In genomic region chr6:4125933-4126864, GRCh38 we compare ENCODE assay signal across 8 cellular contexts. TPM values are rescaled to one million over a fixed set of nuclear protein-coding genes. Genes with fewer than 3 reads are reported as not detected.
DNase-seq lines count a peak whose midpoint lies in the region; ATAC-seq and TF ChIP-seq lines count a peak whose summit lies in the region.

No MANE protein-coding gene starts in this region.

- H3K27me3 ChIP-seq in GM23248 (replicated peaks; ENCODE audit: insufficient read depth) (no peaks in the 10 kb centered on the region), upper lobe of right lung (no peaks in the 10 kb centered on the region)

- H3K27ac ChIP-seq in GM23248 = peak overlapping the region; percentile 73
- no peak overlapping the region for H3K27ac ChIP-seq in upper lobe of right lung

- H3K4me3 ChIP-seq in GM23248 (no peak overlapping the region), fibroblast of villous mesenchyme (ENCODE audit: low read depth, low read length) (no peak overlapping the region), retinal pigment epithelial cell (ENCODE audit: low read length) (no peak overlapping the region), upper lobe of right lung (no peak overlapping the region)

- H4K20me1 ChIP-seq in GM23248 (ENCODE audit: insufficient read depth) = no peaks in the 10 kb centered on the region

- H3K4me2 ChIP-seq in GM23248 (ENCODE audit: unreplicated experiment) = peak overlapping the region; percentile 72

- peaks cover 14% of the 10 kb centered on the region for H3K79me2 ChIP-seq in GM23248 (ENCODE audit: insufficient read depth)

- H3K36me3 ChIP-seq in GM23248 (ENCODE audit: low read depth) (peaks cover 69% of the 10 kb centered on the region), upper lobe of right lung (peaks cover 98% of the 10 kb centered on the region)

- DNase-seq in GM23248 (peak; percentile 94), fibroblast of villous mesenchyme (ENCODE audit: low read depth) (peak; percentile 92), retinal pigment epithelial cell (ENCODE audit: low read depth) (peak; percentile 74), upper lobe of right lung (no peak), left colon (no peak)

- in situ Hi-C loops in GM23248 (cut with MboI) = no loop called here

- peak overlapping the region; percentile 15; the same call in 1 of the 2 replicates for H3K9ac ChIP-seq in GM23248

- intact Hi-C loops in upper lobe of right lung (cut with DNase I) = no loop called here
- intact Hi-C loops in left colon (cut with DNase I, micrococcal nuclease) = no loop called here

- 66 to 67% methylated on average over 8 of the region's 8 CpGs for WGBS in GM23248 (ENCODE audit: low coverage in 1 of 2, low lambda C conversion rate in 2 of 2, missing lambda C conversion rate in 2 of 2), 2 experiments

- ATAC-seq in SK-N-SH treated with all-trans-retinoic acid at 6 μM for 48 hours (peak; percentile 99), GM18498 (IDR thresholded peaks at IDR 0.05; ENCODE audit: unreplicated experiment) (no peak), HG03460 (IDR thresholded peaks at IDR 0.05; ENCODE audit: unreplicated experiment) (no peak), upper lobe of right lung (no peak), left colon (no peak)

- peaks cover 24% of the 10 kb centered on the region for H3F3A ChIP-seq in GM23248 (ENCODE audit: insufficient read depth)

- TF ChIP-seq CTCF in fibroblast of villous mesenchyme (IDR thresholded peaks at IDR 0.05; ENCODE audit: insufficient read depth, low read depth, low read length) = peak; percentile 54
- TF ChIP-seq CTCF in retinal pigment epithelial cell (conservative IDR thresholded peaks at IDR 0.05; ENCODE audit: low read depth, low read length) = peak; percentile 56
- TF ChIP-seq CTCF in upper lobe of right lung (IDR thresholded peaks at IDR 0.05) = no peak

- H2AFZ ChIP-seq in GM23248 = no peak overlapping the region

- H3K4me1 ChIP-seq in GM23248 (ENCODE audit: insufficient read depth) (peaks cover 21% of the 10 kb centered on the region), upper lobe of right lung (no peaks in the 10 kb centered on the region)

- H3K9me2 ChIP-seq in GM23248 (ENCODE audit: insufficient read depth) = no peaks in the 10 kb centered on the region

- H3K9me3 ChIP-seq in GM23248 (ENCODE audit: low read depth) (no peaks in the 10 kb centered on the region), upper lobe of right lung (no peaks in the 10 kb centered on the region)

TF ChIP-seq in SK-N-SH treated with all-trans-retinoic acid at 6 μM for 48 hours, 23 proteins besides CTCF, POLR2A, EP300 and RAD21:
- TF ChIP-seq TSHZ2 (CRISPR knock-in tag; IDR thresholded peaks at IDR 0.05) (no peak), ESRRG (CRISPR knock-in tag; IDR thresholded peaks at IDR 0.05) (no peak), RARB (CRISPR knock-in tag; IDR thresholded peaks at IDR 0.05) (no peak), GLIS3 (CRISPR knock-in tag; IDR thresholded peaks at IDR 0.05) (no peak), ZFP3 (CRISPR knock-in tag; IDR thresholded peaks at IDR 0.05) (no peak), PPARA (CRISPR knock-in tag; IDR thresholded peaks at IDR 0.05; ENCODE audit: borderline replicate concordance) (no peak), ZC3H10 (CRISPR knock-in tag; IDR thresholded peaks at IDR 0.05) (no peak), POU6F1 (CRISPR knock-in tag; IDR thresholded peaks at IDR 0.05; ENCODE audit: borderline replicate concordance, low read depth) (no peak), SNAI2 (CRISPR knock-in tag; IDR thresholded peaks at IDR 0.05) (no peak), TCF4 (CRISPR knock-in tag; IDR thresholded peaks at IDR 0.05; ENCODE audit: borderline replicate concordance) (no peak)
- TF ChIP-seq, protein P1, sequence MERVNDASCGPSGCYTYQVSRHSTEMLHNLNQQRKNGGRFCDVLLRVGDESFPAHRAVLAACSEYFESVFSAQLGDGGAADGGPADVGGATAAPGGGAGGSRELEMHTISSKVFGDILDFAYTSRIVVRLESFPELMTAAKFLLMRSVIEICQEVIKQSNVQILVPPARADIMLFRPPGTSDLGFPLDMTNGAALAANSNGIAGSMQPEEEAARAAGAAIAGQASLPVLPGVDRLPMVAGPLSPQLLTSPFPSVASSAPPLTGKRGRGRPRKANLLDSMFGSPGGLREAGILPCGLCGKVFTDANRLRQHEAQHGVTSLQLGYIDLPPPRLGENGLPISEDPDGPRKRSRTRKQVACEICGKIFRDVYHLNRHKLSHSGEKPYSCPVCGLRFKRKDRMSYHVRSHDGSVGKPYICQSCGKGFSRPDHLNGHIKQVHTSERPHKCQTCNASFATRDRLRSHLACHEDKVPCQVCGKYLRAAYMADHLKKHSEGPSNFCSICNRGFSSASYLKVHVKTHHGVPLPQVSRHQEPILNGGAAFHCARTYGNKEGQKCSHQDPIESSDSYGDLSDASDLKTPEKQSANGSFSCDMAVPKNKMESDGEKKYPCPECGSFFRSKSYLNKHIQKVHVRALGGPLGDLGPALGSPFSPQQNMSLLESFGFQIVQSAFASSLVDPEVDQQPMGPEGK (CRISPR knock-in tag; IDR thresholded peaks at IDR 0.05; ENCODE audit: borderline replicate concordance) = no peak
- TF ChIP-seq, protein P2, sequence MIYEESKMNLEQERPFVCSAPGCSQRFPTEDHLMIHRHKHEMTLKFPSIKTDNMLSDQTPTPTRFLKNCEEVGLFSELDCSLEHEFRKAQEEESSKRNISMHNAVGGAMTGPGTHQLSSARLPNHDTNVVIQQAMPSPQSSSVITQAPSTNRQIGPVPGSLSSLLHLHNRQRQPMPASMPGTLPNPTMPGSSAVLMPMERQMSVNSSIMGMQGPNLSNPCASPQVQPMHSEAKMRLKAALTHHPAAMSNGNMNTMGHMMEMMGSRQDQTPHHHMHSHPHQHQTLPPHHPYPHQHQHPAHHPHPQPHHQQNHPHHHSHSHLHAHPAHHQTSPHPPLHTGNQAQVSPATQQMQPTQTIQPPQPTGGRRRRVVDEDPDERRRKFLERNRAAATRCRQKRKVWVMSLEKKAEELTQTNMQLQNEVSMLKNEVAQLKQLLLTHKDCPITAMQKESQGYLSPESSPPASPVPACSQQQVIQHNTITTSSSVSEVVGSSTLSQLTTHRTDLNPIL (CRISPR knock-in tag; IDR thresholded peaks at IDR 0.05; ENCODE audit: low read depth) = no peak
- TF ChIP-seq, protein P3, sequence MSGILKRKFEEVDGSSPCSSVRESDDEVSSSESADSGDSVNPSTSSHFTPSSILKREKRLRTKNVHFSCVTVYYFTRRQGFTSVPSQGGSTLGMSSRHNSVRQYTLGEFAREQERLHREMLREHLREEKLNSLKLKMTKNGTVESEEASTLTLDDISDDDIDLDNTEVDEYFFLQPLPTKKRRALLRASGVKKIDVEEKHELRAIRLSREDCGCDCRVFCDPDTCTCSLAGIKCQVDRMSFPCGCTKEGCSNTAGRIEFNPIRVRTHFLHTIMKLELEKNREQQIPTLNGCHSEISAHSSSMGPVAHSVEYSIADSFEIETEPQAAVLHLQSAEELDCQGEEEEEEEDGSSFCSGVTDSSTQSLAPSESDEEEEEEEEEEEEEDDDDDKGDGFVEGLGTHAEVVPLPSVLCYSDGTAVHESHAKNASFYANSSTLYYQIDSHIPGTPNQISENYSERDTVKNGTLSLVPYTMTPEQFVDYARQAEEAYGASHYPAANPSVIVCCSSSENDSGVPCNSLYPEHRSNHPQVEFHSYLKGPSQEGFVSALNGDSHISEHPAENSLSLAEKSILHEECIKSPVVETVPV (CRISPR knock-in tag; IDR thresholded peaks at IDR 0.05) = no peak

RNA-seq across cellular contexts. Expression of gene ECI2, which starts 9.2 kb away (rescaled TPM):
- 91.7 and 116 TPM in 2 replicates for total RNA-seq in GM23248 (2014; rRNA removed; shearing (Covaris generic))
- 134 and 138 TPM in 2 replicates for polyA plus RNA-seq in GM23248 (2016; fragmentation: Nextera tagmentation; extraction: Ambion mirVana)
- 84.4 and 85.1 TPM in 2 replicates for total RNA-seq in fibroblast of villous mesenchyme
- total RNA-seq in upper lobe of right lung = 33.9 TPM
- total RNA-seq in left colon = 10 to 100 TPM; 89.8 to 96.3 TPM

RNA-seq across cellular contexts. Expression of gene FAM217A, which starts 47.3 kb away (rescaled TPM):
- total RNA-seq in GM23248 (2014; rRNA removed; shearing (Covaris generic)) = not detected in 2 replicates
- polyA plus RNA-seq in GM23248 (2016; fragmentation: Nextera tagmentation; extraction: Ambion mirVana) = not detected in 2 replicates
- total RNA-seq in fibroblast of villous mesenchyme = not detected in 2 replicates
- not detected for total RNA-seq in upper lobe of right lung
- total RNA-seq in left colon = not detected

Comparison
In these comparisons a context has a peak if more than half of its experiments do, and no peak if none do; other contexts are left out.
1. DNase-seq: peak in GM23248 (single experiment), fibroblast of villous mesenchyme (single experiment) and retinal pigment epithelial cell (single experiment); none in upper lobe of right lung (single experiment) and left colon (0 of 2).